9 cellular contexts compared by ENCODE assay signal in genomic region chr17:79831367-79832210, GRCh38. TPM values are rescaled to one million over a fixed set of nuclear protein-coding genes. Genes with fewer than 3 reads are reported as not detected.
DNase-seq lines count a peak whose midpoint lies in the region; TF ChIP-seq lines count a peak whose summit lies in the region.
"Had no signal": no experiment of that assay in that cellular context is flagged by ENCODE, and none has a peak within 500 bp of the region (broad histone marks: within the 10 kb centered on the region; RNA-seq: fewer than 3 reads in every experiment).

No MANE protein-coding gene starts in this region.

- no peak overlapping the region for H2AFZ ChIP-seq in mesenchymal stem cell (ENCODE audit: low read depth, low read length)
- H2AFZ ChIP-seq in Karpas-422 (ENCODE audit: low read length), result no peak overlapping the region

- H3K4me1 ChIP-seq in esophagus muscularis mucosa (peaks cover 35 to 68% (median 42%) of the 10 kb centered on the region in 4 donors), mesenchymal stem cell (ENCODE audit: control insufficient read depth, insufficient read depth, low read depth, low read length) (peaks cover 44% of the 10 kb centered on the region), SJCRH30 (peaks cover 2% of the 10 kb centered on the region; the same call in 1 of the 2 replicates), Karpas-422 (ENCODE audit: low read length) (peaks cover 2% of the 10 kb centered on the region)

- H2AK5ac ChIP-seq in mesenchymal stem cell (ENCODE audit: low read length, severe bottlenecking), result no peak overlapping the region

- peak overlapping the region; percentile 12 for H2BK5ac ChIP-seq in mesenchymal stem cell (ENCODE audit: low read depth, low read length, poor library complexity, severe bottlenecking)

- H4K20me1 ChIP-seq in Karpas-422 (ENCODE audit: insufficient read depth, low read depth, low read length), result peaks cover 30% of the 10 kb centered on the region

- intact Hi-C loops in esophagus muscularis mucosa (cut with DNase I), result no loop called here

- DNase-seq in DMS53 (lab: John Stamatoyannopoulos, UW) (peak; percentile 37), DMS53 treated with DMSO at 0.1 percent for 48 hours (lab: John Stamatoyannopoulos, UW; ENCODE audit: unreplicated experiment) (no peak), esophagus muscularis mucosa (ENCODE audit: extremely low spot score) (no peak), mesenchymal stem cell (peak; percentile 60), type B pancreatic cell (ENCODE audit: extremely low spot score, unreplicated experiment) (no peak), DMS114 treated with DMSO at 0.1 percent for 48 hours (lab: John Stamatoyannopoulos, UW; ENCODE audit: unreplicated experiment) (no peak), SJCRH30 (no peak), Karpas-422 (no peak)
- DNase-seq: NCI-H1436 had no signal

- TF ChIP-seq CTCF in esophagus muscularis mucosa (IDR thresholded peaks at IDR 0.05) (no peak), type B pancreatic cell (conservative IDR thresholded peaks at IDR 0.05) (no peak)

- peak overlapping the region; percentile 97 for H2BK15ac ChIP-seq in mesenchymal stem cell (ENCODE audit: low read depth, poor library complexity, severe bottlenecking)

- H3K4me3 Mint-ChIP-seq in type B pancreatic cell, result peak overlapping the region; percentile 57

- WGBS in esophagus muscularis mucosa, result 45% methylated on average over 15 of the region's 30 CpGs
- WGBS in mesenchymal stem cell, result 22% methylated on average over 28 of the region's 30 CpGs

- H3K79me2 ChIP-seq in Karpas-422 (ENCODE audit: low read length), result peaks cover 5% of the 10 kb centered on the region; the same call in 1 of the 2 replicates

- peaks cover 22% of the 10 kb centered on the region for H3K4me1 Mint-ChIP-seq in type B pancreatic cell (ENCODE audit: unreplicated experiment)

- H3K4me2 ChIP-seq in mesenchymal stem cell (ENCODE audit: low read length, poor library complexity, severe bottlenecking) (peak overlapping the region; percentile 72), Karpas-422 (ENCODE audit: low read depth, low read length, poor library complexity, severe bottlenecking) (no peak overlapping the region)

- peak overlapping the region; percentile 90 to 93 for H2BK12ac ChIP-seq in mesenchymal stem cell (ENCODE audit: low read length in 2 of 2)

- H3K9me3 ChIP-seq in esophagus muscularis mucosa (no peaks in the 10 kb centered on the region), mesenchymal stem cell (ENCODE audit: control insufficient read depth, low read length) (no peaks in the 10 kb centered on the region), SJCRH30 (replicated peaks) (no peaks in the 10 kb centered on the region), Karpas-422 (ENCODE audit: low read length) (no peaks in the 10 kb centered on the region)

- H3K27me3 ChIP-seq in esophagus muscularis mucosa (peaks cover 0 to 21% (median 2%) of the 10 kb centered on the region in 4 donors), mesenchymal stem cell (ENCODE audit: control insufficient read depth in 1 of 2, insufficient read depth in 1 of 2, low read length in 2 of 2) (peaks cover 0 to 28% of the 10 kb centered on the region in 2 experiments), SJCRH30 (no peaks in the 10 kb centered on the region), Karpas-422 (ENCODE audit: low read length) (no peaks in the 10 kb centered on the region)

- H2BK120ac ChIP-seq in mesenchymal stem cell (ENCODE audit: low read depth, low read length), result peak overlapping the region; percentile 99

- H3K9me3 Mint-ChIP-seq in type B pancreatic cell, result no peaks in the 10 kb centered on the region

- TF ChIP-seq EP300 in esophagus muscularis mucosa (IDR thresholded peaks at IDR 0.05), result no peak

- peak overlapping the region; percentile 91 to 94 for H3K18ac ChIP-seq in mesenchymal stem cell (ENCODE audit: low read depth in 1 of 2, low read length in 2 of 2)

- H4K91ac ChIP-seq in mesenchymal stem cell (ENCODE audit: low read length), result peak overlapping the region; percentile 96

- TF ChIP-seq POLR2A in esophagus muscularis mucosa (IDR thresholded peaks at IDR 0.05; ENCODE audit: low read depth), result no peak

- H3K14ac ChIP-seq in mesenchymal stem cell (ENCODE audit: low read length in 2 of 2), result peak overlapping the region in 1 of 2 experiments; percentile 5

- H3K4me3 ChIP-seq in esophagus muscularis mucosa (peak overlapping the region; percentile 35 to 47 (median 40)), mesenchymal stem cell (ENCODE audit: insufficient read depth in 1 of 2, low read depth in 1 of 2, low read length in 2 of 2) (peak overlapping the region in 1 of 2 experiments; percentile 32), SJCRH30 (no peak overlapping the region), Karpas-422 (ENCODE audit: low read length) (no peak overlapping the region)

- H3K27me3 Mint-ChIP-seq in type B pancreatic cell, result peaks cover 24% of the 10 kb centered on the region

- peak overlapping the region; percentile 98 for H4K8ac ChIP-seq in mesenchymal stem cell (ENCODE audit: low read length)

- H3K27ac ChIP-seq in esophagus muscularis mucosa (replicated peaks in 1 of 4), result peak overlapping the region; percentile 16 to 61 (median 36)
- no peak overlapping the region for H3K27ac ChIP-seq in mesenchymal stem cell (ENCODE audit: low read length, poor library complexity, severe bottlenecking)
- H3K27ac ChIP-seq in SJCRH30, result no peak overlapping the region
- H3K27ac ChIP-seq in Karpas-422 (ENCODE audit: low read length), result no peak overlapping the region

- H3K27ac Mint-ChIP-seq in type B pancreatic cell, result peak overlapping the region; percentile 69

- peak overlapping the region; percentile 22 for H3K9ac ChIP-seq in mesenchymal stem cell (ENCODE audit: low read length)
- no peak overlapping the region for H3K9ac ChIP-seq in Karpas-422 (ENCODE audit: low read length)

- H3K36me3 ChIP-seq in esophagus muscularis mucosa (peaks cover 0 to 23% (median 22%) of the 10 kb centered on the region in 4 donors), mesenchymal stem cell (ENCODE audit: control insufficient read depth in 1 of 2, insufficient read depth in 2 of 2, low read depth in 1 of 2, low read length in 2 of 2) (peaks cover 16 to 30% of the 10 kb centered on the region in 2 experiments), SJCRH30 (peaks cover 28% of the 10 kb centered on the region), Karpas-422 (ENCODE audit: insufficient read depth, low read length) (peaks cover 4% of the 10 kb centered on the region; the same call in 1 of the 2 replicates)

- peak overlapping the region in 1 of 2 experiments; percentile 28 for H3K23ac ChIP-seq in mesenchymal stem cell (ENCODE audit: low read length in 2 of 2)

- H3K36me3 Mint-ChIP-seq in type B pancreatic cell, result peaks cover 9% of the 10 kb centered on the region

- no peaks in the 10 kb centered on the region for H3K9me2 ChIP-seq in Karpas-422 (replicated peaks; ENCODE audit: insufficient read depth, low read length)

- peaks cover 26% of the 10 kb centered on the region for H3K79me1 ChIP-seq in mesenchymal stem cell (replicated peaks; ENCODE audit: low read length, poor library complexity, severe bottlenecking)

- peak overlapping the region; percentile 77 to 89 for H3K4ac ChIP-seq in mesenchymal stem cell (ENCODE audit: low read depth in 1 of 2, low read length in 2 of 2)

RNA-seq across cellular contexts. Expression of gene CBX4, which starts 7.7 kb away (rescaled TPM):
- 10 to 100 TPM in 3 of 4 donors, 1 to 10 TPM in 1; 6.6 to 14.1 (median 12.3) TPM for total RNA-seq in esophagus muscularis mucosa
- 21.6 TPM for polyA plus RNA-seq in mesenchymal stem cell (2013, experiment 1 of 2)
- polyA plus RNA-seq in mesenchymal stem cell (2013, experiment 2 of 2), result 21.8 TPM
- 39.6 and 76.2 TPM in 2 replicates for total RNA-seq in type B pancreatic cell (ENCODE audit: low replicate concordance)
- 26.3 and 30.2 TPM in 2 replicates for total RNA-seq in SJCRH30 (2014; rRNA removed; shearing (Covaris generic))
- 33.3 and 86.5 TPM in 2 replicates for total RNA-seq in Karpas-422 (2014; rRNA removed; shearing (Covaris generic); ENCODE audit: low replicate concordance)

RNA-seq across cellular contexts. Expression of gene CBX8, which starts 34.7 kb away (rescaled TPM):
- total RNA-seq in esophagus muscularis mucosa (1 to 10 TPM; 1.7 to 7.5 (median 2.6) TPM), type B pancreatic cell (ENCODE audit: low replicate concordance) (13.3 and 16.0 TPM in 2 replicates)
- polyA plus RNA-seq in mesenchymal stem cell (2013, experiment 1 of 2), result 2.9 TPM
- polyA plus RNA-seq in mesenchymal stem cell (2013, experiment 2 of 2), result 2.8 TPM
- 8.2 and 11.3 TPM in 2 replicates for total RNA-seq in SJCRH30 (2014; rRNA removed; shearing (Covaris generic))
- total RNA-seq in Karpas-422 (2014; rRNA removed; shearing (Covaris generic); ENCODE audit: low replicate concordance), result 8.0 and 26.4 TPM in 2 replicates

RNA-seq across cellular contexts. Expression of gene CBX2, which starts 53.6 kb away (rescaled TPM):
- total RNA-seq in esophagus muscularis mucosa (1 to 10 TPM in 3 of 4 donors, under 1 TPM in 1; 0.66 to 2.8 (median 1.5) TPM), type B pancreatic cell (ENCODE audit: low replicate concordance) (21.6 and 72.0 TPM in 2 replicates)
- polyA plus RNA-seq in mesenchymal stem cell (2013, experiment 1 of 2), result 2.2 TPM
- 1.9 TPM for polyA plus RNA-seq in mesenchymal stem cell (2013, experiment 2 of 2)
- 88.0 and 90.0 TPM in 2 replicates for total RNA-seq in SJCRH30 (2014; rRNA removed; shearing (Covaris generic))
- total RNA-seq in Karpas-422 (2014; rRNA removed; shearing (Covaris generic); ENCODE audit: low replicate concordance), result 4.8 and 8.4 TPM in 2 replicates

Comparison
In these comparisons a context has a peak if more than half of its experiments do, and no peak if none do; other contexts are left out.
1. DNase-seq: peak in DMS53 (single experiment) and mesenchymal stem cell (single experiment); none in DMS53 treated with DMSO at 0.1 percent for 48 hours (single experiment), esophagus muscularis mucosa (single experiment), type B pancreatic cell (single experiment), DMS114 treated with DMSO at 0.1 percent for 48 hours (single experiment), SJCRH30 (0 of 2) and Karpas-422 (single experiment).
2. H3K27ac ChIP-seq: peak in esophagus muscularis mucosa (4 of 4); none in mesenchymal stem cell (single experiment), SJCRH30 (single experiment) and Karpas-422 (single experiment).
3. H3K4me3 ChIP-seq: peak in esophagus muscularis mucosa (4 of 4); none in SJCRH30 (single experiment) and Karpas-422 (single experiment).